8 cellular contexts compared by ENCODE assay signal in genomic region chr6:107115695-107116327, GRCh38. TPM values are rescaled to one million over a fixed set of nuclear protein-coding genes. Genes with fewer than 3 reads are reported as not detected.
A peak's percentile ranks its signal among the peaks of the same experiment; 100 is the strongest.
DNase-seq lines count a peak whose midpoint lies in the region; ATAC-seq, FAIRE-seq and TF ChIP-seq lines count a peak whose summit lies in the region.

No MANE protein-coding gene starts in this region.

- TF ChIP-seq POLR2A in A549 (IDR thresholded peaks at IDR 0.05; ENCODE audit: low read length), result peak; percentile 23

- no peaks in the 10 kb centered on the region for H3K27me3 Mint-ChIP-seq in MCF 10A (ENCODE audit: insufficient read depth, unreplicated experiment)

- peak overlapping the region; percentile 71 for H3K4me3 Mint-ChIP-seq in MCF 10A (ENCODE audit: unreplicated experiment)

- FAIRE-seq in A549 (lab: Jason Lieb, UNC), result no peak

- no peak for TF ChIP-seq CTCF in A549 (IDR thresholded peaks at IDR 0.05)
- TF ChIP-seq CTCF in GM13976 (IDR thresholded peaks at IDR 0.05; ENCODE audit: borderline replicate concordance, control extremely low read depth, extremely low read depth, insufficient read depth, missing control alignments), result no peak
- no peak for TF ChIP-seq CTCF in MCF 10A (IDR thresholded peaks at IDR 0.05; ENCODE audit: unreplicated experiment)

- DNase-seq in A549 (ENCODE audit: low read depth in 1 of 2, low spot score in 1 of 2), result peak; percentile 35 to 61
- peak; percentile 62 for DNase-seq in GM13976 (ENCODE audit: low spot score)
- peak; percentile 79 for DNase-seq in KBM-7
- peak; percentile 61 to 62 for DNase-seq in SHP77 (lab: John Stamatoyannopoulos, UW)
- DNase-seq in MCF 10A (ENCODE audit: unreplicated experiment), result peak; percentile 60
- DNase-seq in inferior parietal cortex (ENCODE audit: extremely low spot score), result peak; percentile 21

- no peaks in the 10 kb centered on the region for H3K9me3 ChIP-seq in A549

- CTCF ChIA-PET in A549 (lab: Yijun Ruan, JAX) (interaction anchor here (0.9 to 1.0 kb wide), 4 partner anchors 8 to 343 kb away, joined by 3 to 7 read pairs (median 3); no protein-coding TSS in a partner anchor), MCF 10A (lab: Yijun Ruan, JAX) (interaction anchor here (0.5 to 1.3 kb wide), 8 partner anchors 13 to 604 kb away, joined by 3 to 5 read pairs (median 3); no protein-coding TSS in a partner anchor)

- no peaks in the 10 kb centered on the region for H3K9me3 Mint-ChIP-seq in MCF 10A (ENCODE audit: unreplicated experiment)

- in situ Hi-C loops in GM13976 (cut with MboI; ENCODE audit: low sequenced_read_pairs, unreplicated experiment), result no loop called here
- in situ Hi-C loops in KBM-7 (cut with MboI; ENCODE audit: low pct_unique_long_range_greater_than_20kb, low sequenced_read_pairs), result no loop called here

- H3K4me2 ChIP-seq in A549, result peak overlapping the region; percentile 81

- H3K27ac ChIP-seq in A549, result peak overlapping the region; percentile 97 to 100
- H3K27ac ChIP-seq in skin epidermis, result peak overlapping the region in 12 of 21 experiments; percentile 7 to 78 (median 54)

- no peaks in the 10 kb centered on the region for H3K4me1 Mint-ChIP-seq in MCF 10A (ENCODE audit: insufficient read depth, unreplicated experiment)

- POLR2A ChIA-PET in A549 (lab: Yijun Ruan, JAX) (interaction anchor here (1.1 to 1.2 kb wide), 2 partner anchors 343 to 841 kb away, joined by 3 to 5 read pairs; partner anchors contain the start of gene PDSS2), MCF 10A (lab: Yijun Ruan, JAX) (interaction anchor here (0.6 to 1.8 kb wide), 12 partner anchors 9 to 781 kb away, joined by 3 to 8 read pairs (median 4); partner anchors contain the start of genes MTRES1 and PDSS2)

- H3K27ac Mint-ChIP-seq in MCF 10A (ENCODE audit: low read depth, unreplicated experiment), result peak overlapping the region; percentile 23

- H3K36me3 Mint-ChIP-seq in MCF 10A (ENCODE audit: insufficient read depth, unreplicated experiment), result no peaks in the 10 kb centered on the region

- WGBS in A549 (ENCODE audit: missing lambda C conversion rate), result 3% methylated on average over 6 of the region's 45 CpGs

- TF ChIP-seq RAD21 in A549 (conservative IDR thresholded peaks at IDR 0.05 in 1 of 2, IDR thresholded peaks at IDR 0.05 in 1 of 2), result no peak

- no peak for TF ChIP-seq EP300 in A549 (IDR thresholded peaks at IDR 0.05)

- BruUV-seq in MCF 10A (replicated peaks; lab: Mats Ljungman, UMichigan), result no TSS peak

- ATAC-seq in A549 (peak; percentile 71 to 87), GM19467 (IDR thresholded peaks at IDR 0.05; ENCODE audit: unreplicated experiment) (no peak)

- H3K4me1 ChIP-seq in A549, result peaks cover 10% of the 10 kb centered on the region

- H3K4me3 ChIP-seq in A549 (peak overlapping the region; percentile 97), skin epidermis (peak overlapping the region; percentile 43 to 82 (median 74))

- intact Hi-C loops in MCF 10A (cut with micrococcal nuclease), result loop anchor here (10.0 kb wide), 1 partner anchor 129 kb away; no protein-coding TSS in a partner anchor

TF ChIP-seq in A549, 52 proteins besides CTCF, POLR2A, EP300 and RAD21:
- TF ChIP-seq PHF8 (IDR thresholded peaks at IDR 0.05; ENCODE audit: borderline replicate concordance, low read depth) (peak; percentile 67; the same call in 1 of the 2 replicates), MAFK (IDR thresholded peaks at IDR 0.05; ENCODE audit: partially characterized antibody) (no peak), JUNB (IDR thresholded peaks at IDR 0.05) (no peak), CHD2 (IDR thresholded peaks at IDR 0.05; ENCODE audit: low read length, partially characterized antibody) (no peak), CBX2 (IDR thresholded peaks at IDR 0.05; ENCODE audit: borderline replicate concordance, low read depth) (no peak), NFE2L2 (conservative IDR thresholded peaks at IDR 0.05; ENCODE audit: low read length) (no peak), HOXA7 (CRISPR knock-in tag; IDR thresholded peaks at IDR 0.05) (no peak), REST (IDR thresholded peaks at IDR 0.05) (peak; percentile 32; the same call in 1 of the 2 replicates), E2F6 (IDR thresholded peaks at IDR 0.05; ENCODE audit: borderline replicate concordance, low read depth) (peak; percentile 36; the same call in 1 of the 2 replicates)
- TF ChIP-seq, protein P1, sequence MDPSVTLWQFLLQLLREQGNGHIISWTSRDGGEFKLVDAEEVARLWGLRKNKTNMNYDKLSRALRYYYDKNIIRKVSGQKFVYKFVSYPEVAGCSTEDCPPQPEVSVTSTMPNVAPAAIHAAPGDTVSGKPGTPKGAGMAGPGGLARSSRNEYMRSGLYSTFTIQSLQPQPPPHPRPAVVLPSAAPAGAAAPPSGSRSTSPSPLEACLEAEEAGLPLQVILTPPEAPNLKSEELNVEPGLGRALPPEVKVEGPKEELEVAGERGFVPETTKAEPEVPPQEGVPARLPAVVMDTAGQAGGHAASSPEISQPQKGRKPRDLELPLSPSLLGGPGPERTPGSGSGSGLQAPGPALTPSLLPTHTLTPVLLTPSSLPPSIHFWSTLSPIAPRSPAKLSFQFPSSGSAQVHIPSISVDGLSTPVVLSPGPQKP (IDR thresholded peaks at IDR 0.05; ENCODE audit: low read depth, low read length), result no peak
- TF ChIP-seq, protein P2, sequence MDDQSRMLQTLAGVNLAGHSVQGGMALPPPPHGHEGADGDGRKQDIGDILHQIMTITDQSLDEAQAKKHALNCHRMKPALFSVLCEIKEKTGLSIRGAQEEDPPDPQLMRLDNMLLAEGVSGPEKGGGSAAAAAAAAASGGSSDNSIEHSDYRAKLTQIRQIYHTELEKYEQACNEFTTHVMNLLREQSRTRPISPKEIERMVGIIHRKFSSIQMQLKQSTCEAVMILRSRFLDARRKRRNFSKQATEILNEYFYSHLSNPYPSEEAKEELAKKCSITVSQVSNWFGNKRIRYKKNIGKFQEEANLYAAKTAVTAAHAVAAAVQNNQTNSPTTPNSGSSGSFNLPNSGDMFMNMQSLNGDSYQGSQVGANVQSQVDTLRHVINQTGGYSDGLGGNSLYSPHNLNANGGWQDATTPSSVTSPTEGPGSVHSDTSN (IDR thresholded peaks at IDR 0.05), result no peak
- TF ChIP-seq, protein P3, sequence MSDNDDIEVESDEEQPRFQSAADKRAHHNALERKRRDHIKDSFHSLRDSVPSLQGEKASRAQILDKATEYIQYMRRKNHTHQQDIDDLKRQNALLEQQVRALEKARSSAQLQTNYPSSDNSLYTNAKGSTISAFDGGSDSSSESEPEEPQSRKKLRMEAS (IDR thresholded peaks at IDR 0.05), result peak; percentile 25; the same call in 1 of the 2 replicates

RNA-seq across cellular contexts. Expression of gene BEND3, which starts 0.5 kb away (rescaled TPM):
- 2.2 and 2.7 TPM in 2 replicates for polyA plus RNA-seq in A549 (2011; rRNA removed)
- 2.1 and 2.9 TPM in 2 replicates for polyA plus RNA-seq in A549 (2012; cell fraction: cytosol; rRNA removed)
- polyA plus RNA-seq in A549 (2012; cell fraction: nucleus; rRNA removed), result 4.4 and 4.7 TPM in 2 replicates
- polyA plus RNA-seq in A549 (2017; fragmentation: RNase III; extraction: RNeasy Plus Mini Kit Qiagen cat#74134 plus additional on column Dnase treatment), result 2.3 to 2.7 TPM (median 2.4 TPM) in 3 replicates
- polyA minus RNA-seq in A549 (2011; rRNA and poly(A)+ RNA removed), result 6.4 and 6.5 TPM in 2 replicates
- 2.8 and 3.1 TPM in 2 replicates for total RNA-seq in MCF 10A (2022)

Comparison
In these comparisons a context has a peak if more than half of its experiments do, and no peak if none do; other contexts are left out.
1. DNase-seq: peak in every context shown above with its lines; median percentile 79 in KBM-7; 62 in GM13976; 62 in SHP77; 60 in MCF 10A; 48 in A549; 21 in inferior parietal cortex.